Comparison of ENCODE assay signal across 21 cellular contexts in the genomic region with DNA sequence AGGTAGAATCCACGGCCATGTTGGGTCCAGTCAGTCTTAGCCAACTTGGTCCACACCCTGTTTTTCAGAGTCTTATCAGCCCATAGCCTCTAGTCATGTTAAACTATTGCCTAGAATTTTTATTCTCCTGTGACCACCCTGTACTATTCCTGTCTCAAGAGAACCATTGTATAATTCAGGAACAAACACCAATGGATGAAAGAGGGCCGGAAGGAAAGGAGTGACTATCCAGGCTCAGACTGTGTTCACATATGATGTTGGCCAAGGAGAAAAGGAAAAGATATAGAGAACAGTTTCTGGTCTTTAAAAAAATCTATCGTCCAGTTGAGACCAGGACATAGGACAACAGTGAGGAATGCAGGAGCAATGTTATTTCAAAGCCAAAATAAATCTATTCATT.
A peak's percentile ranks its signal among the peaks of the same experiment; 100 is the strongest.
DNase-seq lines count a peak whose midpoint lies in the region; ATAC-seq, FAIRE-seq and TF ChIP-seq lines count a peak whose summit lies in the region.
"Had no signal": no experiment of that assay in that cellular context is flagged by ENCODE, and none has a peak within 500 bp of the region (broad histone marks: within the 10 kb centered on the region; RNA-seq: fewer than 3 reads in every experiment).

No MANE protein-coding gene starts in this region.

- H3K23ac ChIP-seq in mesenchymal stem cell (ENCODE audit: low read length in 2 of 2), result no peak overlapping the region

- H3K9ac ChIP-seq in mesenchymal stem cell (ENCODE audit: low read length), result no peak overlapping the region
- no peak overlapping the region for H3K9ac ChIP-seq in neural progenitor cell
- H3K9ac ChIP-seq: GM23248 had no signal

- no peaks in the 10 kb centered on the region for H3F3A ChIP-seq in neural progenitor cell (ENCODE audit: low read depth)

- H3K4me2 ChIP-seq in mesenchymal stem cell (ENCODE audit: low read length, poor library complexity, severe bottlenecking) (no peak overlapping the region), neural progenitor cell (no peak overlapping the region)

- H3K4me3 ChIP-seq in ascending aorta (no peak overlapping the region), mesenchymal stem cell (ENCODE audit: insufficient read depth in 1 of 2, low read depth in 1 of 2, low read length in 2 of 2) (no peak overlapping the region), upper lobe of right lung (no peak overlapping the region), neural progenitor cell (no peak overlapping the region), Peyer's patch (no peak overlapping the region)
- H3K4me3 ChIP-seq: GM23248 had no signal

- peak overlapping the region; percentile 68 for H4K91ac ChIP-seq in mesenchymal stem cell (ENCODE audit: low read length)

- H3K27me3 Mint-ChIP-seq in neural progenitor cell (ENCODE audit: insufficient read depth, low read depth), result no peaks in the 10 kb centered on the region
- H3K27me3 Mint-ChIP-seq: B cell had no signal

- TF ChIP-seq CTCF in ascending aorta (IDR thresholded peaks at IDR 0.05) (no peak), upper lobe of right lung (IDR thresholded peaks at IDR 0.05) (no peak), neural progenitor cell (IDR thresholded peaks at IDR 0.05) (no peak), Peyer's patch (IDR thresholded peaks at IDR 0.05) (no peak)

- peak overlapping the region; percentile 10 to 38 for H2BK12ac ChIP-seq in mesenchymal stem cell (ENCODE audit: low read length in 2 of 2)

- peak; percentile 47 for FAIRE-seq in GM12891 (lab: Jason Lieb, UNC)
- FAIRE-seq: RCC 7860 had no signal

- H3K14ac ChIP-seq in mesenchymal stem cell (ENCODE audit: low read length in 2 of 2), result no peak overlapping the region

- no peak overlapping the region for H2AFZ ChIP-seq in mesenchymal stem cell (ENCODE audit: low read depth, low read length)
- no peak overlapping the region for H2AFZ ChIP-seq in neural progenitor cell (replicated peaks)
- H2AFZ ChIP-seq: GM23248 had no signal

- H3K79me2 ChIP-seq in neural progenitor cell (ENCODE audit: low read depth), result no peaks in the 10 kb centered on the region

- H3K27ac Mint-ChIP-seq in neural progenitor cell, result no peak overlapping the region
- H3K27ac Mint-ChIP-seq: B cell; CD14-positive monocyte; CD8-positive, alpha-beta memory T cell had no signal

- no peak overlapping the region for H3K4me3 Mint-ChIP-seq in neural progenitor cell
- H3K4me3 Mint-ChIP-seq: CD8-positive, alpha-beta memory T cell had no signal

- H3K4me1 ChIP-seq in ascending aorta, result peaks cover 4 to 46% of the 10 kb centered on the region in 2 donors
- peaks cover 4% of the 10 kb centered on the region for H3K4me1 ChIP-seq in mesenchymal stem cell (ENCODE audit: control insufficient read depth, insufficient read depth, low read depth, low read length)
- H3K4me1 ChIP-seq in upper lobe of right lung, result no peaks in the 10 kb centered on the region
- H3K4me1 ChIP-seq in neural progenitor cell, result no peaks in the 10 kb centered on the region
- H3K4me1 ChIP-seq in Peyer's patch, result no peaks in the 10 kb centered on the region

- TF ChIP-seq POLR2A in GM12891 (IDR thresholded peaks at IDR 0.05; ENCODE audit: low read depth, low read length), result no peak
- TF ChIP-seq POLR2A in Peyer's patch (IDR thresholded peaks at IDR 0.05), result no peak

- H3K27ac ChIP-seq in ascending aorta (peak overlapping the region; percentile 68 to 70), mesenchymal stem cell (ENCODE audit: low read length, poor library complexity, severe bottlenecking) (no peak overlapping the region), upper lobe of right lung (peak overlapping the region; percentile 6), neural progenitor cell (no peak overlapping the region), Peyer's patch (no peak overlapping the region)
- H3K27ac ChIP-seq: GM23248 had no signal

- H3K18ac ChIP-seq in mesenchymal stem cell (ENCODE audit: low read depth in 1 of 2, low read length in 2 of 2), result peak overlapping the region in 1 of 2 experiments; percentile 43

- no peak overlapping the region for H2BK15ac ChIP-seq in mesenchymal stem cell (ENCODE audit: low read depth, poor library complexity, severe bottlenecking)

- H3K9me3 Mint-ChIP-seq in neural progenitor cell, result no peaks in the 10 kb centered on the region
- H3K9me3 Mint-ChIP-seq: CD8-positive, alpha-beta memory T cell had no signal

- no peaks in the 10 kb centered on the region for H3K36me3 Mint-ChIP-seq in neural progenitor cell
- H3K36me3 Mint-ChIP-seq: CD14-positive monocyte; CD8-positive, alpha-beta memory T cell had no signal

- no peak for ATAC-seq in upper lobe of right lung

- peaks cover 8% of the 10 kb centered on the region for H3K4me1 Mint-ChIP-seq in neural progenitor cell

- peak overlapping the region; percentile 61 for H2BK120ac ChIP-seq in mesenchymal stem cell (ENCODE audit: low read depth, low read length)

- peak overlapping the region; percentile 78 for H2AK5ac ChIP-seq in mesenchymal stem cell (ENCODE audit: low read length, severe bottlenecking)

- peak overlapping the region in 1 of 2 experiments; percentile 64 for H3K4ac ChIP-seq in mesenchymal stem cell (ENCODE audit: low read depth in 1 of 2, low read length in 2 of 2)

- no peaks in the 10 kb centered on the region for H3K27me3 ChIP-seq in ascending aorta
- no peaks in the 10 kb centered on the region for H3K27me3 ChIP-seq in mesenchymal stem cell (ENCODE audit: control insufficient read depth in 1 of 2, insufficient read depth in 1 of 2, low read length in 2 of 2)
- no peaks in the 10 kb centered on the region for H3K27me3 ChIP-seq in upper lobe of right lung
- no peaks in the 10 kb centered on the region for H3K27me3 ChIP-seq in neural progenitor cell
- H3K27me3 ChIP-seq in Peyer's patch, result no peaks in the 10 kb centered on the region

- intact Hi-C loops in ascending aorta (cut with DNase I) (loop anchor here (1.0 to 10.0 kb wide), 7 partner anchors 17 to 1027 kb away; no protein-coding TSS in a partner anchor), upper lobe of right lung (cut with DNase I) (no loop called here)

- H4K8ac ChIP-seq in mesenchymal stem cell (ENCODE audit: low read length), result no peak overlapping the region

- H3K36me3 ChIP-seq in ascending aorta (no peaks in the 10 kb centered on the region), mesenchymal stem cell (ENCODE audit: control insufficient read depth in 1 of 2, insufficient read depth in 2 of 2, low read depth in 1 of 2, low read length in 2 of 2) (no peaks in the 10 kb centered on the region), upper lobe of right lung (no peaks in the 10 kb centered on the region), neural progenitor cell (no peaks in the 10 kb centered on the region), Peyer's patch (no peaks in the 10 kb centered on the region)

- H2BK5ac ChIP-seq in mesenchymal stem cell (ENCODE audit: low read depth, low read length, poor library complexity, severe bottlenecking), result no peak overlapping the region

- H3K9me3 ChIP-seq in ascending aorta (no peaks in the 10 kb centered on the region), mesenchymal stem cell (ENCODE audit: control insufficient read depth, low read length) (no peaks in the 10 kb centered on the region), upper lobe of right lung (no peaks in the 10 kb centered on the region), neural progenitor cell (ENCODE audit: low read depth) (no peaks in the 10 kb centered on the region), Peyer's patch (no peaks in the 10 kb centered on the region)

- WGBS in mesenchymal stem cell, result 100% methylated on average over 2 of the region's 3 CpGs

- DNase-seq in GM12891 (ENCODE audit: insufficient read length, low spot score) (no peak), ascending aorta (ENCODE audit: low spot score in 2 of 2) (no peak), mesenchymal stem cell (no peak), upper lobe of right lung (no peak), neural progenitor cell (ENCODE audit: low spot score) (no peak), NCI-H2196 treated with DMSO at 0.1 percent for 48 hours (lab: John Stamatoyannopoulos, UW; ENCODE audit: unreplicated experiment) (no peak), Peyer's patch (no peak)
- DNase-seq: CD8-positive, alpha-beta memory T cell; DMS153; DND-41; H7; NCI-H1048; NCI-H1417; NCI-H1694; NCI-H2029 treated with DMSO at 0.1 percent for 48 hours; NCI-H2227 treated with DMSO at 0.1 percent for 48 hours; NCI-H526 treated with DMSO at 0.1 percent for 48 hours had no signal

- H4K20me1 ChIP-seq in neural progenitor cell (ENCODE audit: low read depth), result no peaks in the 10 kb centered on the region

- no peaks in the 10 kb centered on the region for H3K79me1 ChIP-seq in mesenchymal stem cell (replicated peaks; ENCODE audit: low read length, poor library complexity, severe bottlenecking)

TF ChIP-seq in GM12891, 5 proteins besides CTCF, POLR2A, EP300 and RAD21:
- no peak for TF ChIP-seq TAF1 (IDR thresholded peaks at IDR 0.05; ENCODE audit: low read depth, low read length)
- TF ChIP-seq POU2F2 (IDR thresholded peaks at IDR 0.05; ENCODE audit: low read depth, low read length), result no peak
- TF ChIP-seq PAX5 (IDR thresholded peaks at IDR 0.05; ENCODE audit: insufficient read depth, low read length, severe bottlenecking), result no peak
- TF ChIP-seq SPI1 (IDR thresholded peaks at IDR 0.05; ENCODE audit: low read depth, low read length), result no peak
- no peak for TF ChIP-seq POLR2AphosphoS5 (IDR thresholded peaks at IDR 0.05; ENCODE audit: low read depth, low read length)
TF ChIP-seq in GM12891: peak in this region for 0.

Comparison
In these comparisons a context has a peak if more than half of its experiments do, and no peak if none do; other contexts are left out.
1. H3K27ac ChIP-seq: peak in ascending aorta (2 of 2) and upper lobe of right lung (single experiment); none in mesenchymal stem cell (single experiment), neural progenitor cell (single experiment) and Peyer's patch (0 of 4).